ENCODE assay signal across 1 cellular context in genomic region chr12:102958073-102958829, GRCh38.
TF ChIP-seq lines count a peak whose summit lies in the region.

No MANE protein-coding gene starts in this region.

TF ChIP-seq in endothelial cell of umbilical vein, 7 proteins besides CTCF, POLR2A, EP300 and RAD21:
- TF ChIP-seq GATA2 (IDR thresholded peaks at IDR 0.05; ENCODE audit: insufficient read depth, insufficient read length, low read depth, low read length) (no peak), MYC (IDR thresholded peaks at IDR 0.05; ENCODE audit: low read depth, low read length) (no peak), FOS (IDR thresholded peaks at IDR 0.05; ENCODE audit: borderline replicate concordance, insufficient read depth, low read length) (peak; percentile 25), EZH2 (IDR thresholded peaks at IDR 0.05; ENCODE audit: borderline replicate concordance, low read depth, low read length, severe bottlenecking) (peak; percentile 39), POLR2AphosphoS5 (IDR thresholded peaks at IDR 0.05; ENCODE audit: insufficient read depth, low read depth, low read length) (no peak)
